In genomic region chrX:48782795-48783194, GRCh38 we compare ENCODE assay signal across 27 cellular contexts. TPM values are rescaled to one million over a fixed set of nuclear protein-coding genes. Genes with fewer than 3 reads are reported as not detected.
"Had no signal": no experiment of that assay in that cellular context is flagged by ENCODE, and none has a peak within 500 bp of the region (broad histone marks: within the 10 kb centered on the region; RNA-seq: fewer than 3 reads in every experiment).

No MANE protein-coding gene starts in this region.

- H3K9me3 Mint-ChIP-seq: activated B cell treated with CpG ODN at 0.5 μM for 24 hours; activated CD4-positive, alpha-beta T cell treated with anti-CD3 and anti-CD28 coated beads, Interleukin-2, amount 10 ng/mL, durations not matched to agents 24 days and 14 days; activated naive CD4-positive, alpha-beta T cell treated with anti-CD3 and anti-CD28 coated beads, Interleukin-2, amount 50 U/mL, for 24 hours; activated T-cell treated with anti-CD3 and anti-CD28 coated beads, Interleukin-2, amount 50 U/mL, for 24 hours; activated T-helper 1 cell treated with anti-CD3 and anti-CD28 coated beads, Interleukin-12 subunit alpha, Interleukin-12 subunit beta, Interleukin-2, Interleukin-4 antibody, amounts not matched to agents 30 ng/mL and 10 ng/mL and 1 ng/mL, durations not matched to agents 14 hours and 24 hours and 36 hours; T-helper 1 cell treated with Interleukin-12 subunit alpha and Interleukin-12 subunit beta and Interleukin-4 antibody, amounts not matched to agents 30 μg/mL and 1 μg/mL, for 36 hours had no signal

- H3K27ac Mint-ChIP-seq: activated B cell treated with CpG ODN at 0.5 μM for 24 hours; activated CD4-positive, alpha-beta T cell treated with anti-CD3 and anti-CD28 coated beads, Interleukin-2, amount 10 ng/mL, durations not matched to agents 24 days and 14 days; activated CD8-positive, alpha-beta memory T cell treated with anti-CD3 and anti-CD28 coated beads, Interleukin-2, amount 10 ng/mL, durations not matched to agents 7 days and 5 days; activated naive CD4-positive, alpha-beta T cell treated with anti-CD3 and anti-CD28 coated beads, Interleukin-2, amount 50 U/mL, for 24 hours; activated T-cell treated with anti-CD3 and anti-CD28 coated beads, Interleukin-2, amount 50 U/mL, for 24 hours; activated T-helper 1 cell treated with anti-CD3 and anti-CD28 coated beads, Interleukin-12 subunit alpha, Interleukin-12 subunit beta, Interleukin-2, Interleukin-4 antibody, amounts not matched to agents 30 ng/mL and 10 ng/mL and 1 ng/mL, durations not matched to agents 14 hours and 24 hours and 36 hours; T-helper 1 cell treated with Interleukin-12 subunit alpha and Interleukin-12 subunit beta and Interleukin-4 antibody, amounts not matched to agents 30 μg/mL and 1 μg/mL, for 36 hours had no signal

- H3K4me3 Mint-ChIP-seq: activated B cell treated with CpG ODN at 0.5 μM for 24 hours; activated CD4-positive, alpha-beta T cell treated with anti-CD3 and anti-CD28 coated beads, Interleukin-2, amount 10 ng/mL, durations not matched to agents 24 days and 14 days; activated CD8-positive, alpha-beta memory T cell treated with anti-CD3 and anti-CD28 coated beads, Interleukin-2, amount 10 ng/mL, durations not matched to agents 7 days and 5 days; activated naive CD4-positive, alpha-beta T cell treated with anti-CD3 and anti-CD28 coated beads, Interleukin-2, amount 50 U/mL, for 24 hours; activated T-cell treated with anti-CD3 and anti-CD28 coated beads, Interleukin-2, amount 50 U/mL, for 24 hours; activated T-helper 1 cell treated with anti-CD3 and anti-CD28 coated beads, Interleukin-12 subunit alpha, Interleukin-12 subunit beta, Interleukin-2, Interleukin-4 antibody, amounts not matched to agents 30 ng/mL and 10 ng/mL and 1 ng/mL, durations not matched to agents 14 hours and 24 hours and 36 hours; T-helper 1 cell treated with Interleukin-12 subunit alpha and Interleukin-12 subunit beta and Interleukin-4 antibody, amounts not matched to agents 30 μg/mL and 1 μg/mL, for 36 hours had no signal

- H3K27me3 Mint-ChIP-seq: activated naive CD4-positive, alpha-beta T cell treated with anti-CD3 and anti-CD28 coated beads, Interleukin-2, amount 50 U/mL, for 24 hours had no signal

- H3K36me3 Mint-ChIP-seq: activated CD8-positive, alpha-beta memory T cell treated with anti-CD3 and anti-CD28 coated beads, Interleukin-2, amount 10 ng/mL, durations not matched to agents 7 days and 5 days; activated naive CD4-positive, alpha-beta T cell treated with anti-CD3 and anti-CD28 coated beads, Interleukin-2, amount 50 U/mL, for 24 hours had no signal

- ATAC-seq: activated CD8-positive, alpha-beta memory T cell treated with anti-CD3 and anti-CD28 coated beads, Interleukin-2, amount 10 ng/mL, durations not matched to agents 7 days and 5 days; body of pancreas had no signal

- H3K4me1 Mint-ChIP-seq: activated B cell treated with CpG ODN at 0.5 μM for 24 hours; activated CD8-positive, alpha-beta memory T cell treated with anti-CD3 and anti-CD28 coated beads, Interleukin-2, amount 10 ng/mL, durations not matched to agents 7 days and 5 days; activated naive CD4-positive, alpha-beta T cell treated with anti-CD3 and anti-CD28 coated beads, Interleukin-2, amount 50 U/mL, for 24 hours had no signal

- DNase-seq: activated B cell treated with CpG ODN at 0.5 μM for 24 hours; activated CD4-positive, alpha-beta T cell treated with anti-CD3 and anti-CD28 coated beads for 1 hour; activated CD4-positive, alpha-beta T cell treated with anti-CD3 and anti-CD28 coated beads, Interleukin-2, amount 10 ng/mL, durations not matched to agents 24 days and 14 days; activated CD4-positive, alpha-beta T cell treated with anti-CD3 and anti-CD28 coated beads, Interleukin-2, amount 50 U/mL, for 48 hours; activated CD8-positive, alpha-beta memory T cell treated with anti-CD3 and anti-CD28 coated beads, Interleukin-2, amount 10 ng/mL, durations not matched to agents 7 days and 5 days; activated effector memory CD4-positive, alpha-beta T cell treated with Interleukin-2 at 50 U/mL for 16 hours; activated naive CD4-positive, alpha-beta T cell; activated T-cell treated with anti-CD3 and anti-CD28 coated beads, Interleukin-2, amount 50 U/mL, for 24 hours; body of pancreas; central memory CD4-positive, alpha-beta T cell; Karpas-422; NCI-H1105 treated with DMSO at 0.1 percent for 48 hours; NCI-H1436 treated with DMSO at 0.1 percent for 48 hours; NCI-H187; NCI-H2081; NCI-H446; NCI-H524; PC-9; SHP77 treated with DMSO at 0.1 percent for 48 hours; T-helper 9 cell had no signal

RNA-seq across cellular contexts. Expression of gene GATA1, which starts 3.6 kb away (rescaled TPM):
- total RNA-seq: activated B cell treated with CpG ODN at 0.5 μM for 24 hours; activated CD4-positive, alpha-beta T cell treated with anti-CD3 and anti-CD28 coated beads, Interleukin-2, amount 10 ng/mL, durations not matched to agents 24 days and 14 days; activated CD8-positive, alpha-beta memory T cell treated with anti-CD3 and anti-CD28 coated beads, Interleukin-2, amount 10 ng/mL, durations not matched to agents 7 days and 5 days; activated T-helper 1 cell treated with anti-CD3 and anti-CD28 coated beads, Interleukin-12 subunit alpha, Interleukin-12 subunit beta, Interleukin-2, Interleukin-4 antibody, amounts not matched to agents 30 ng/mL and 10 ng/mL and 1 ng/mL, durations not matched to agents 14 hours and 24 hours and 36 hours; ascending aorta; body of pancreas; bronchial epithelial cell; chondrocyte; PC-9; SK-MEL-5 had no signal

RNA-seq across cellular contexts. Expression of gene GLOD5, which starts 21.2 kb away (rescaled TPM):
- total RNA-seq: activated B cell treated with CpG ODN at 0.5 μM for 24 hours; activated CD4-positive, alpha-beta T cell treated with anti-CD3 and anti-CD28 coated beads, Interleukin-2, amount 10 ng/mL, durations not matched to agents 24 days and 14 days; activated CD8-positive, alpha-beta memory T cell treated with anti-CD3 and anti-CD28 coated beads, Interleukin-2, amount 10 ng/mL, durations not matched to agents 7 days and 5 days; activated T-helper 1 cell treated with anti-CD3 and anti-CD28 coated beads, Interleukin-12 subunit alpha, Interleukin-12 subunit beta, Interleukin-2, Interleukin-4 antibody, amounts not matched to agents 30 ng/mL and 10 ng/mL and 1 ng/mL, durations not matched to agents 14 hours and 24 hours and 36 hours; ascending aorta; body of pancreas; bronchial epithelial cell; chondrocyte; PC-9; SK-MEL-5 had no signal

RNA-seq across cellular contexts. Expression of gene ERAS, which starts 43.5 kb away (rescaled TPM):
- total RNA-seq: activated B cell treated with CpG ODN at 0.5 μM for 24 hours; activated CD4-positive, alpha-beta T cell treated with anti-CD3 and anti-CD28 coated beads, Interleukin-2, amount 10 ng/mL, durations not matched to agents 24 days and 14 days; activated CD8-positive, alpha-beta memory T cell treated with anti-CD3 and anti-CD28 coated beads, Interleukin-2, amount 10 ng/mL, durations not matched to agents 7 days and 5 days; activated T-helper 1 cell treated with anti-CD3 and anti-CD28 coated beads, Interleukin-12 subunit alpha, Interleukin-12 subunit beta, Interleukin-2, Interleukin-4 antibody, amounts not matched to agents 30 ng/mL and 10 ng/mL and 1 ng/mL, durations not matched to agents 14 hours and 24 hours and 36 hours; ascending aorta; body of pancreas; bronchial epithelial cell; PC-9 had no signal

RNA-seq across cellular contexts. Expression of gene PCSK1N, which starts 52.6 kb away (rescaled TPM):
- total RNA-seq: activated B cell treated with CpG ODN at 0.5 μM for 24 hours, ascending aorta, PC-9 had no signal
